ENCODE assay signal across 11 cellular contexts in the genomic region with DNA sequence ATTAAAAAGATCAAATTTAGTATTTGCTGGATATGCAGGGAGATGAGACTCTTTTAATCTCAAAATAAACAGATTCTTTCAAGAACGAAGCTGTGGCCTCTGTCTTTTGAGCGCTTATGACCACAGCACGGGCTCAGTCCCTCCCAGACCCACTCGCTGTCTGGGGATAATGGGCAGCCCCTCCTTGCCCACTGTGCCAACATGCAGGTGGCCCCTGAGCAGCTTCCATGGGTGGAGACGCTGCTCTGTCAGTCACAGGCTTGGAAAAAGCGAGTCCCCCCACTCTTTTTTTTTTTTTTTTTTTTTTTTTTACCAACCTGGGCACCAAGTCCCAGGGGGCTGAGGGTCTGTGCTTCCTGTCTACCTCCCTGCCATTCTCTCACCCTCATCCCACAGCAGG.
A peak's percentile ranks its signal among the peaks of the same experiment; 100 is the strongest.
DNase-seq lines count a peak whose midpoint lies in the region; ATAC-seq and TF ChIP-seq lines count a peak whose summit lies in the region.
"Had no signal": no experiment of that assay in that cellular context is flagged by ENCODE, and none has a peak within 500 bp of the region (broad histone marks: within the 10 kb centered on the region; RNA-seq: fewer than 3 reads in every experiment).

No MANE protein-coding gene starts in this region.

- WGBS in H9 (ENCODE audit: extremely low coverage, insufficient read length, low lambda C conversion rate), result no CpG with 5 or more reads among the region's 6 CpGs
- WGBS in right cardiac atrium, result 79% methylated on average over 6 of the region's 6 CpGs
- WGBS in smooth muscle cell (ENCODE audit: low lambda C conversion rate), result 45% methylated on average over 6 of the region's 6 CpGs

- H3K9me3 Mint-ChIP-seq in H9, result peaks cover 21 to 34% of the 10 kb centered on the region in 2 experiments
- no peaks in the 10 kb centered on the region for H3K9me3 Mint-ChIP-seq in activated CD8-positive, alpha-beta T cell treated with anti-CD3 and anti-CD28 coated beads, Interleukin-2, amount 10 ng/mL, durations not matched to agents 7 days and 5 days (ENCODE audit: insufficient read depth)

- H3K4me3 ChIP-seq in right cardiac atrium (ENCODE audit: low read length) (no peak overlapping the region), smooth muscle cell (no peak overlapping the region), Karpas-422 (ENCODE audit: low read length) (no peak overlapping the region)

- peak overlapping the region; percentile 82 for H3K4ac ChIP-seq in H9 (ENCODE audit: low read depth, low read length)

- H3K9ac ChIP-seq in H9 (ENCODE audit: extremely low read depth, insufficient read length, low read length) (peak overlapping the region; percentile 35), smooth muscle cell (ENCODE audit: low read depth) (peak overlapping the region; percentile 79), Karpas-422 (ENCODE audit: low read length) (no peak overlapping the region)

- H3K9me3 ChIP-seq in H9 (ENCODE audit: control insufficient read depth, low read depth, low read length), result no peaks in the 10 kb centered on the region
- H3K9me3 ChIP-seq in right cardiac atrium (ENCODE audit: control insufficient read depth, low read length), result no peaks in the 10 kb centered on the region
- H3K9me3 ChIP-seq in smooth muscle cell (replicated peaks; ENCODE audit: low read depth), result no peaks in the 10 kb centered on the region
- no peaks in the 10 kb centered on the region for H3K9me3 ChIP-seq in Karpas-422 (ENCODE audit: low read length)

- peaks cover 13 to 25% (median 21%) of the 10 kb centered on the region in 3 experiments for H3K36me3 Mint-ChIP-seq in H9 (ENCODE audit: insufficient read depth in 1 of 3, low read depth in 3 of 3)
- H3K36me3 Mint-ChIP-seq in activated CD8-positive, alpha-beta T cell treated with anti-CD3 and anti-CD28 coated beads, Interleukin-2, amount 10 ng/mL, durations not matched to agents 7 days and 5 days (ENCODE audit: low read depth), result no peaks in the 10 kb centered on the region

- H4K20me1 ChIP-seq in H9 (ENCODE audit: control insufficient read depth, insufficient read depth, insufficient read length) (no peaks in the 10 kb centered on the region), smooth muscle cell (ENCODE audit: low read depth) (no peaks in the 10 kb centered on the region), Karpas-422 (ENCODE audit: insufficient read depth, low read depth, low read length) (peaks cover 4% of the 10 kb centered on the region; the same call in 1 of the 2 replicates)

- H3K27ac Mint-ChIP-seq in H9, result peak overlapping the region; percentile 96 to 98 (median 97)
- H3K27ac Mint-ChIP-seq in activated CD8-positive, alpha-beta T cell treated with anti-CD3 and anti-CD28 coated beads, Interleukin-2, amount 10 ng/mL, durations not matched to agents 7 days and 5 days, result peak overlapping the region; percentile 46

- H4K91ac ChIP-seq in H9 (ENCODE audit: insufficient read length, low read depth, low read length), result peak overlapping the region; percentile 78

- H2AFZ ChIP-seq in H9 (ENCODE audit: low read length) (no peak overlapping the region), smooth muscle cell (ENCODE audit: low read depth) (no peak overlapping the region), Karpas-422 (ENCODE audit: low read length) (no peak overlapping the region)

- H3K9me2 ChIP-seq in Karpas-422 (replicated peaks; ENCODE audit: insufficient read depth, low read length), result no peaks in the 10 kb centered on the region

- peak overlapping the region; percentile 96 for H2BK12ac ChIP-seq in H9 (ENCODE audit: insufficient read length, low read depth, low read length)

- H3K27ac ChIP-seq in H9 (ENCODE audit: insufficient read length, low read depth, low read length), result peak overlapping the region; percentile 80
- H3K27ac ChIP-seq in right cardiac atrium (ENCODE audit: low read length), result peak overlapping the region; percentile 69
- H3K27ac ChIP-seq in smooth muscle cell (ENCODE audit: low read depth), result peak overlapping the region; percentile 94
- no peak overlapping the region for H3K27ac ChIP-seq in Karpas-422 (ENCODE audit: low read length)
- H3K27ac ChIP-seq: HL-60 had no signal

- no peak overlapping the region for H3K4me2 ChIP-seq in H9 (ENCODE audit: insufficient read depth, insufficient read length, low read length)
- peak overlapping the region; percentile 76 for H3K4me2 ChIP-seq in smooth muscle cell
- H3K4me2 ChIP-seq in Karpas-422 (ENCODE audit: low read depth, low read length, poor library complexity, severe bottlenecking), result no peak overlapping the region

- no peaks in the 10 kb centered on the region for H3K79me1 ChIP-seq in H9 (ENCODE audit: insufficient read depth, low read depth, low read length, poor library complexity, severe bottlenecking)

- H3K18ac ChIP-seq in H9 (ENCODE audit: insufficient read length, low read depth, low read length), result peak overlapping the region; percentile 81

- POLR2A ChIA-PET in activated CD8-positive, alpha-beta T cell treated with anti-CD3 and anti-CD28 coated beads, Interleukin-2, amount 10 ng/mL, durations not matched to agents 7 days and 5 days (lab: Charles Lee), result no interaction called here

- H3F3A ChIP-seq in smooth muscle cell (ENCODE audit: low read depth), result peaks cover 14% of the 10 kb centered on the region

- intact Hi-C loops in right cardiac atrium (cut with DNase I), result no loop called here

- H2BK15ac ChIP-seq in H9 (ENCODE audit: low read depth, low read length), result no peak overlapping the region

- H2AK5ac ChIP-seq in H9 (ENCODE audit: insufficient read length, low read length), result peak overlapping the region; percentile 52

- H3K27me3 ChIP-seq in H9 (ENCODE audit: insufficient read depth, low read length), result no peaks in the 10 kb centered on the region
- no peaks in the 10 kb centered on the region for H3K27me3 ChIP-seq in right cardiac atrium (ENCODE audit: control insufficient read depth, insufficient read depth)
- no peaks in the 10 kb centered on the region for H3K27me3 ChIP-seq in smooth muscle cell (ENCODE audit: low read depth)
- H3K27me3 ChIP-seq in Karpas-422 (ENCODE audit: low read length), result no peaks in the 10 kb centered on the region

- peak overlapping the region; percentile 86 for H3K14ac ChIP-seq in H9 (ENCODE audit: insufficient read depth, low read length)

- H4K5ac ChIP-seq in H9 (ENCODE audit: insufficient read length, low read depth, low read length), result peak overlapping the region; percentile 50

- no peaks in the 10 kb centered on the region for H3K36me3 ChIP-seq in smooth muscle cell (ENCODE audit: low read depth)
- peaks cover 52% of the 10 kb centered on the region; the same call in 1 of the 2 replicates for H3K36me3 ChIP-seq in Karpas-422 (ENCODE audit: insufficient read depth, low read length)

- H3K56ac ChIP-seq in H9 (ENCODE audit: insufficient read length, low read depth, low read length), result no peak overlapping the region

- TF ChIP-seq CTCF in H9 (conservative IDR thresholded peaks at IDR 0.05) (no peak), smooth muscle cell (IDR thresholded peaks at IDR 0.05; ENCODE audit: borderline replicate concordance, insufficient read depth, poor library complexity, severe bottlenecking) (no peak)

- CTCF ChIA-PET in activated CD8-positive, alpha-beta T cell treated with anti-CD3 and anti-CD28 coated beads, Interleukin-2, amount 10 ng/mL, durations not matched to agents 7 days and 5 days (lab: Charles Lee), result interaction anchor here (1.1 kb wide), 2 partner anchors 62 to 188 kb away, joined by 4 read pairs; no protein-coding TSS in a partner anchor

- H2BK5ac ChIP-seq in H9 (ENCODE audit: insufficient read length, low read length), result peak overlapping the region; percentile 58

- peak overlapping the region; percentile 50 for H2BK20ac ChIP-seq in H9 (ENCODE audit: low read depth, low read length, poor library complexity, severe bottlenecking)

- H4K8ac ChIP-seq in H9 (replicated peaks; ENCODE audit: insufficient read length, low read depth, low read length), result no peak overlapping the region

- H3K4me1 Mint-ChIP-seq in H9, result peaks cover 60 to 68% of the 10 kb centered on the region in 2 experiments
- H3K4me1 Mint-ChIP-seq in activated CD8-positive, alpha-beta T cell treated with anti-CD3 and anti-CD28 coated beads, Interleukin-2, amount 10 ng/mL, durations not matched to agents 7 days and 5 days (ENCODE audit: low read depth), result peaks cover 16% of the 10 kb centered on the region

- peaks cover 4% of the 10 kb centered on the region for H3K23me2 ChIP-seq in H9 (ENCODE audit: insufficient read length, low read depth, low read length, poor library complexity, severe bottlenecking)

- no peak for DNase-seq in H9
- DNase-seq in activated CD8-positive, alpha-beta T cell treated with anti-CD3 and anti-CD28 coated beads, Interleukin-2, amount 10 ng/mL, durations not matched to agents 7 days and 5 days, result no peak
- DNase-seq in right cardiac atrium, result peak in 1 of 3 donors; percentile 43
- no peak for DNase-seq in smooth muscle cell (lab: John Stamatoyannopoulos, UW; ENCODE audit: unreplicated experiment)
- no peak for DNase-seq in NCI-H1417 treated with DMSO at 0.1 percent for 48 hours (lab: John Stamatoyannopoulos, UW)
- DNase-seq in Karpas-422, result no peak
- DNase-seq: hypothalamus, occipital lobe had no signal

- H3K4me1 ChIP-seq in H9 (ENCODE audit: insufficient read depth, low read length), result peaks cover 20% of the 10 kb centered on the region
- peaks cover 6% of the 10 kb centered on the region for H3K4me1 ChIP-seq in right cardiac atrium (ENCODE audit: control insufficient read depth, insufficient read depth, low read length)
- peaks cover 29% of the 10 kb centered on the region for H3K4me1 ChIP-seq in smooth muscle cell (ENCODE audit: low read depth)
- H3K4me1 ChIP-seq in Karpas-422 (ENCODE audit: low read length), result no peaks in the 10 kb centered on the region

- no peak overlapping the region for H3K23ac ChIP-seq in H9 (ENCODE audit: insufficient read length, low read depth, low read length)

- ATAC-seq in activated CD8-positive, alpha-beta T cell treated with anti-CD3 and anti-CD28 coated beads, Interleukin-2, amount 10 ng/mL, durations not matched to agents 7 days and 5 days, result no peak
- ATAC-seq in right cardiac atrium (peak in 1 of 2 donors; percentile 5), GM21423 (IDR thresholded peaks at IDR 0.05; ENCODE audit: unreplicated experiment) (no peak), HG02571 (IDR thresholded peaks at IDR 0.05; ENCODE audit: unreplicated experiment) (no peak)

- H3T11ph ChIP-seq in H9 (ENCODE audit: low read length), result no peak overlapping the region

- H3K4me3 Mint-ChIP-seq in H9, result peak overlapping the region in 1 of 2 experiments; percentile 21; a peak in 2 of 5 replicates
- no peak overlapping the region for H3K4me3 Mint-ChIP-seq in activated CD8-positive, alpha-beta T cell treated with anti-CD3 and anti-CD28 coated beads, Interleukin-2, amount 10 ng/mL, durations not matched to agents 7 days and 5 days

- H2BK120ac ChIP-seq in H9 (ENCODE audit: low read depth, low read length, poor library complexity, severe bottlenecking), result no peak overlapping the region

- H3K79me2 ChIP-seq in H9 (ENCODE audit: insufficient read depth, low read length), result no peaks in the 10 kb centered on the region
- no peaks in the 10 kb centered on the region for H3K79me2 ChIP-seq in smooth muscle cell (ENCODE audit: low read depth)
- H3K79me2 ChIP-seq in Karpas-422 (ENCODE audit: low read length), result no peaks in the 10 kb centered on the region

- H3K27me3 Mint-ChIP-seq in H9 (ENCODE audit: low read depth), result peaks cover 4% of the 10 kb centered on the region
- peaks cover 3% of the 10 kb centered on the region for H3K27me3 Mint-ChIP-seq in activated CD8-positive, alpha-beta T cell treated with anti-CD3 and anti-CD28 coated beads, Interleukin-2, amount 10 ng/mL, durations not matched to agents 7 days and 5 days (ENCODE audit: low read depth)
